ENCODE assay signal across 1 cellular context in genomic region chr16:2267913-2268666, GRCh38.
TF ChIP-seq lines count a peak whose summit lies in the region.

Gene RNPS1 (minus strand): TSS chr16:2268126. CDS start chr16:2264643, 3,483 bp downstream.

TF ChIP-seq in HepG2, 621 proteins besides CTCF, POLR2A, EP300 and RAD21 (continued from another document):
- no peak for TF ChIP-seq BCLAF1 (IDR thresholded peaks at IDR 0.05)
- TF ChIP-seq EZH2 (conservative IDR thresholded peaks at IDR 0.05; ENCODE audit: low read depth, low read length), result no peak
- TF ChIP-seq ZNF670 (CRISPR knock-in tag; IDR thresholded peaks at IDR 0.05; ENCODE audit: borderline replicate concordance), result peak; percentile 85; the same call in 1 of the 2 replicates
- peak; percentile 96 for TF ChIP-seq MXD1 (CRISPR knock-in tag; IDR thresholded peaks at IDR 0.05)
- peak; percentile 21; the same call in 1 of the 2 replicates for TF ChIP-seq RERE (CRISPR knock-in tag; IDR thresholded peaks at IDR 0.05; ENCODE audit: low read depth)
- TF ChIP-seq ZNF777 (CRISPR knock-in tag; IDR thresholded peaks at IDR 0.05), result peak; percentile 13
- TF ChIP-seq U2AF1 (optimal IDR thresholded peaks at IDR 0.05; ENCODE audit: low read depth, low read length), result peak; percentile 59
- peak; percentile 88 for TF ChIP-seq ELF3 (CRISPR knock-in tag; IDR thresholded peaks at IDR 0.05)
- TF ChIP-seq HCFC1 (IDR thresholded peaks at IDR 0.05; ENCODE audit: low read depth, low read length), result peak; percentile 69
- TF ChIP-seq ZBTB7B (CRISPR knock-in tag; IDR thresholded peaks at IDR 0.05), result peak; percentile 41; the same call in 1 of the 2 replicates
- no peak for TF ChIP-seq ZNF3 (CRISPR knock-in tag; IDR thresholded peaks at IDR 0.05)
- peak; percentile 93; the same call in 1 of the 2 replicates for TF ChIP-seq ZNF275 (CRISPR knock-in tag; IDR thresholded peaks at IDR 0.05; ENCODE audit: borderline replicate concordance)
- TF ChIP-seq NR2F2 (IDR thresholded peaks at IDR 0.05; ENCODE audit: borderline replicate concordance, low read depth), result 0 out of 2 replicates have a peak, but pooled peaks have one; percentile 13
- no peak for TF ChIP-seq ZNF326 (CRISPR knock-in tag; IDR thresholded peaks at IDR 0.05; ENCODE audit: borderline replicate concordance)
- peak; percentile 69; the same call in 1 of the 2 replicates for TF ChIP-seq ZNF792 (CRISPR knock-in tag; IDR thresholded peaks at IDR 0.05)
- TF ChIP-seq CENPT (CRISPR knock-in tag; IDR thresholded peaks at IDR 0.05; ENCODE audit: low read depth), result peak; percentile 16
- peak; percentile 95 for TF ChIP-seq ZNF563 (CRISPR knock-in tag; IDR thresholded peaks at IDR 0.05)
- TF ChIP-seq ZNF280D (CRISPR knock-in tag; IDR thresholded peaks at IDR 0.05), result peak; percentile 54; the same call in 1 of the 2 replicates
- TF ChIP-seq PAWR (CRISPR knock-in tag; IDR thresholded peaks at IDR 0.05; ENCODE audit: borderline replicate concordance), result no peak
- peak; percentile 89 for TF ChIP-seq THAP9 (CRISPR knock-in tag; IDR thresholded peaks at IDR 0.05; ENCODE audit: borderline replicate concordance)
- peak; percentile 91 for TF ChIP-seq ARNT2 (CRISPR knock-in tag; IDR thresholded peaks at IDR 0.05; ENCODE audit: low read depth)
- TF ChIP-seq ZNF639 (CRISPR knock-in tag; conservative IDR thresholded peaks at IDR 0.05), result peak; percentile 94; the same call in 1 of the 2 replicates
- peak; percentile 62; the same call in 1 of the 2 replicates for TF ChIP-seq ZNF576 (CRISPR knock-in tag; IDR thresholded peaks at IDR 0.05)
- TF ChIP-seq HOMEZ (CRISPR knock-in tag; IDR thresholded peaks at IDR 0.05; ENCODE audit: low read depth), result no peak
- TF ChIP-seq ZBTB1 (CRISPR knock-in tag; IDR thresholded peaks at IDR 0.05; ENCODE audit: borderline replicate concordance), result 0 out of 2 replicates have a peak, but pooled peaks have one; percentile 36
- TF ChIP-seq ZNF510 (CRISPR knock-in tag; IDR thresholded peaks at IDR 0.05; ENCODE audit: low read depth), result peak; percentile 81; the same call in 1 of the 2 replicates
- no peak for TF ChIP-seq RORA (CRISPR knock-in tag; IDR thresholded peaks at IDR 0.05)
- peak; percentile 8; the same call in 1 of the 2 replicates for TF ChIP-seq BRCA1 (CRISPR knock-in tag; IDR thresholded peaks at IDR 0.05)
TF ChIP-seq in HepG2: peak in this region for 373.
